In the genomic region with DNA sequence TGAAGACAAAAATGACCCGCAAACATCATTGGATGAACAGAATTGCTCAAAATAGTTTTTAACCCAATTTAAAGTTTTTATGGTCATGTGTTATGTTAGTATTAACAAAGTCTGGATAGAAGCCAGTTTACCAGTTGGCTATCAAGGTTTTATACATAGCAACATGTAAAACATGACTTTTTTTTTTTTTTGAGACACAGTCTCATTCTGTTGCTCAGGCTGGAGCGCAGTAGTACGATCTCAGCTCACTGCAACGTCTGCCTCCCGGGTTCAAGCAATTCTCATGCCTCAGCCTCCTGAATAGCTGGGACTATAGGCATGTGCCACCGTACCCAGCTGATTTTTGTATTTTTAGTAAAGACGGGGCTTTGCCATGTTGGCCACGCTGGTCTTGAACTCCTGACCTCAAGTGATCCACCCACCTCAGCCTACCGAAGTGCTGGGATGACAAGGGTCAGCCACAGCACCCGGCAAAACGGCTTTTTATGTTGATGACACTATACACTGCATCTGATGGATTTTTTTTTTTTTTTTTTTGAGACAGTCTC, we compare ENCODE assay signal across 11 cellular contexts. TPM values are rescaled to one million over a fixed set of nuclear protein-coding genes. Genes with fewer than 3 reads are reported as not detected.
DNase-seq lines count a peak whose midpoint lies in the region; ATAC-seq and TF ChIP-seq lines count a peak whose summit lies in the region.
"Had no signal": no experiment of that assay in that cellular context is flagged by ENCODE, and none has a peak within 500 bp of the region (broad histone marks: within the 10 kb centered on the region; RNA-seq: fewer than 3 reads in every experiment).

No MANE protein-coding gene starts in this region.

- no peaks in the 10 kb centered on the region for H3K27me3 ChIP-seq in gastroesophageal sphincter
- H3K27me3 ChIP-seq in psoas muscle (ENCODE audit: insufficient read depth in 3 of 3, low read length in 2 of 3): no peaks in the 10 kb centered on the region

- no peak for TF ChIP-seq POLR2A in gastroesophageal sphincter (IDR thresholded peaks at IDR 0.05)

- DNase-seq in DMS53 (lab: John Stamatoyannopoulos, UW) (peak; percentile 11), DMS53 treated with DMSO at 0.1 percent for 48 hours (lab: John Stamatoyannopoulos, UW; ENCODE audit: unreplicated experiment) (no peak), astrocyte of the spinal cord (ENCODE audit: low read depth, low spot score) (peak; percentile 9), psoas muscle (no peak), NCI-H128 (lab: John Stamatoyannopoulos, UW; ENCODE audit: unreplicated experiment) (no peak), GM19240 (ENCODE audit: insufficient read length, low spot score) (no peak)
- DNase-seq: activated CD8-positive, alpha-beta T cell treated with anti-CD3 and anti-CD28 coated beads, Interleukin-2, amount 10 ng/mL, durations not matched to agents 7 days and 5 days; T-helper 9 cell had no signal

- ATAC-seq in gastroesophageal sphincter (no peak), psoas muscle (no peak), HG03025 (IDR thresholded peaks at IDR 0.05; ENCODE audit: low FRiP score, unreplicated experiment) (no peak)
- ATAC-seq: activated CD8-positive, alpha-beta T cell treated with anti-CD3 and anti-CD28 coated beads, Interleukin-2, amount 10 ng/mL, durations not matched to agents 7 days and 5 days; sciatic nerve had no signal

- TF ChIP-seq CTCF in astrocyte of the spinal cord (IDR thresholded peaks at IDR 0.05; ENCODE audit: low read depth, low read length) (no peak), gastroesophageal sphincter (IDR thresholded peaks at IDR 0.05) (no peak), psoas muscle (IDR thresholded peaks at IDR 0.05) (no peak)

- H3K36me3 ChIP-seq in gastroesophageal sphincter (peaks cover 0 to 9% of the 10 kb centered on the region in 2 donors), psoas muscle (ENCODE audit: insufficient read depth in 1 of 2, low read depth in 1 of 2) (peaks cover 0 to 9% of the 10 kb centered on the region in 2 donors)

- intact Hi-C loops in psoas muscle (cut with DNase I): loop anchor here in 1 of 2 donors (10.0 kb wide), 1 partner anchor 228 kb away; no protein-coding TSS in a partner anchor

- in situ Hi-C loops in astrocyte of the spinal cord (cut with HindIII; ENCODE audit: low sequenced_read_pairs): no loop called here

- 71 to 82% methylated on average over 1 to 4 of the region's 11 CpGs for WGBS in gastroesophageal sphincter (ENCODE audit: low coverage in 1 of 2), 2 donors
- WGBS in psoas muscle, 3 donors: 74 to 81% (median 79%) methylated on average over 11 of the region's 11 CpGs

- no peaks in the 10 kb centered on the region for H3K9me3 ChIP-seq in gastroesophageal sphincter
- no peaks in the 10 kb centered on the region for H3K9me3 ChIP-seq in psoas muscle

- no peak overlapping the region for H3K4me3 ChIP-seq in astrocyte of the spinal cord (ENCODE audit: low read depth, low read length)
- no peak overlapping the region for H3K4me3 ChIP-seq in gastroesophageal sphincter
- H3K4me3 ChIP-seq in psoas muscle: no peak overlapping the region

- peaks cover 0 to 26% (median 0%) of the 10 kb centered on the region in 3 donors for H3K4me1 ChIP-seq in gastroesophageal sphincter
- no peaks in the 10 kb centered on the region for H3K4me1 ChIP-seq in psoas muscle

- H3K27ac ChIP-seq in gastroesophageal sphincter: peak overlapping the region in 3 of 4 donors; percentile 37 to 94 (median 94)
- H3K27ac ChIP-seq in psoas muscle: peak overlapping the region; percentile 17

- TF ChIP-seq EP300 in gastroesophageal sphincter (IDR thresholded peaks at IDR 0.05): no peak

RNA-seq across cellular contexts. Expression of gene SAT1, which starts 3.4 kb away (rescaled TPM):
- total RNA-seq in gastroesophageal sphincter (100 to 1,000 TPM; 167 to 405 (median 277) TPM), psoas muscle (100 to 1,000 TPM in 1 of 4 donors, 10 to 100 TPM in 3; 20.7 to 129 (median 41.7) TPM)
- polyA plus RNA-seq in psoas muscle: 100 to 1,000 TPM in 1 of 3 donors, 10 to 100 TPM in 2; 42.1 to 109 (median 85.4) TPM

RNA-seq across cellular contexts. Expression of gene ACOT9, which starts 43.3 kb away (rescaled TPM):
- total RNA-seq in gastroesophageal sphincter (10 to 100 TPM; 48.7 to 70.7 (median 57.7) TPM), psoas muscle (10 to 100 TPM; 21.7 to 58.9 (median 44.5) TPM)
- 10 to 100 TPM; 22.0 to 35.4 (median 23.5) TPM for polyA plus RNA-seq in psoas muscle

Comparison
In these comparisons a context has a peak if more than half of its experiments do, and no peak if none do; other contexts are left out.
1. DNase-seq: peak in DMS53 (single experiment) and astrocyte of the spinal cord (single experiment); none in DMS53 treated with DMSO at 0.1 percent for 48 hours (single experiment), psoas muscle (0 of 2), NCI-H128 (single experiment) and GM19240 (single experiment).